In genomic region chr1:2134604-2135307, GRCh38 we compare ENCODE assay signal across 10 cellular contexts. TPM values are rescaled to one million over a fixed set of nuclear protein-coding genes. Genes with fewer than 3 reads are reported as not detected.
DNase-seq lines count a peak whose midpoint lies in the region; ATAC-seq and TF ChIP-seq lines count a peak whose summit lies in the region.
"Had no signal": no experiment of that assay in that cellular context is flagged by ENCODE, and none has a peak within 500 bp of the region (broad histone marks: within the 10 kb centered on the region; RNA-seq: fewer than 3 reads in every experiment).

No MANE protein-coding gene starts in this region.

- TF ChIP-seq CTCF in heart left ventricle (IDR thresholded peaks at IDR 0.05) = no peak
- no peak for TF ChIP-seq CTCF in osteoblast (IDR thresholded peaks at IDR 0.05; ENCODE audit: extremely low read depth, low read depth, low read length)

- no peaks in the 10 kb centered on the region for H3K79me2 ChIP-seq in osteoblast (ENCODE audit: insufficient read depth, low read length)

- H4K20me1 ChIP-seq in osteoblast (ENCODE audit: insufficient read depth, low read length) = no peaks in the 10 kb centered on the region

- DNase-seq in Right ventricle myocardium inferior (ENCODE audit: missing footprints) (peak; percentile 61), left cardiac atrium (no peak), heart left ventricle (peak in 1 of 5 donors; percentile 55), osteoblast (ENCODE audit: insufficient read length, low spot score, missing footprints) (peak; percentile 52), aorta (peak; percentile 50 to 75), DMS79 treated with DMSO at 0.1 percent for 48 hours (lab: John Stamatoyannopoulos, UW) (no peak), HuH-7.5 (ENCODE audit: low spot score) (no peak)
- no peak for DNase-seq in activated effector memory CD4-positive, alpha-beta T cell treated with anti-CD3 and anti-CD28 coated beads, Interleukin-2, amount 50 U/mL, for 16 hours
- DNase-seq: NCI-H1048 had no signal

- H3K4me3 ChIP-seq in heart left ventricle = no peak overlapping the region
- H3K4me3 ChIP-seq in osteoblast (ENCODE audit: insufficient read depth, low read length) = no peak overlapping the region
- H3K4me3 ChIP-seq in aorta (ENCODE audit: low read length in 2 of 2) = no peak overlapping the region
- H3K4me3 ChIP-seq: HAP-1 had no signal

- intact Hi-C loops in Right ventricle myocardium inferior (cut with DNase I) = loop anchor here (5.0 kb wide), 1 partner anchor 53 kb away; no protein-coding TSS in a partner anchor
- intact Hi-C loops in left cardiac atrium (cut with DNase I) = no loop called here
- intact Hi-C loops in heart left ventricle (cut with DNase I) = loop anchor here in 6 of 10 donors (2.0 to 5.0 kb wide), 4 partner anchors 38 to 258 kb away; partner anchors contain the start of genes MORN1 (in 1 of the 6) and RER1 (in 1 of the 6)
- intact Hi-C loops in aorta (cut with DNase I) = no loop called here

- H3K4me1 ChIP-seq in heart left ventricle (peaks cover 2 to 36% (median 26%) of the 10 kb centered on the region in 12 donors), osteoblast (ENCODE audit: insufficient read depth, low read length) (peaks cover 11% of the 10 kb centered on the region), aorta (ENCODE audit: control insufficient read depth in 1 of 2, insufficient read depth in 2 of 2, low read length in 2 of 2) (no peaks in the 10 kb centered on the region)

- no peak overlapping the region for H2AFZ ChIP-seq in osteoblast (ENCODE audit: low read length)

- ATAC-seq in Right ventricle myocardium inferior = no peak
- ATAC-seq in left cardiac atrium = no peak
- no peak for ATAC-seq in heart left ventricle
- no peak for ATAC-seq in aorta (ENCODE audit: low FRiP score)

- WGBS in heart left ventricle, 4 donors = 78 to 82% (median 80%) methylated on average over 39 to 40 of the region's 40 CpGs
- WGBS in aorta, 2 donors = 78 to 79% methylated on average over 40 of the region's 40 CpGs

- H3K27ac ChIP-seq in heart left ventricle = peak overlapping the region; percentile 37 to 97 (median 84)
- H3K27ac ChIP-seq in osteoblast (ENCODE audit: low read depth, low read length) = no peak overlapping the region
- peak overlapping the region in 1 of 2 donors; percentile 1 for H3K27ac ChIP-seq in aorta (ENCODE audit: low read depth in 1 of 2, low read length in 2 of 2)

- H3K27me3 ChIP-seq in heart left ventricle = no peaks in the 10 kb centered on the region
- H3K27me3 ChIP-seq in osteoblast (ENCODE audit: insufficient read depth, low read length) = peaks cover 14% of the 10 kb centered on the region
- no peaks in the 10 kb centered on the region for H3K27me3 ChIP-seq in aorta (ENCODE audit: control insufficient read depth in 1 of 2, insufficient read depth in 2 of 2, low read length in 1 of 2)

- H3K36me3 ChIP-seq in heart left ventricle = no peaks in the 10 kb centered on the region
- no peaks in the 10 kb centered on the region for H3K36me3 ChIP-seq in osteoblast (ENCODE audit: insufficient read depth, low read length)
- H3K36me3 ChIP-seq in aorta (ENCODE audit: control insufficient read depth in 1 of 2, insufficient read depth in 2 of 2, low read length in 1 of 2) = no peaks in the 10 kb centered on the region
- H3K36me3 ChIP-seq: HAP-1 had no signal

- H3K9me3 ChIP-seq in heart left ventricle (no peaks in the 10 kb centered on the region), osteoblast (ENCODE audit: low read depth, low read length) (no peaks in the 10 kb centered on the region), aorta (ENCODE audit: control insufficient read depth, low read length) (no peaks in the 10 kb centered on the region)
- H3K9me3 ChIP-seq: HAP-1 had no signal

- no peak for TF ChIP-seq POLR2A in heart left ventricle (IDR thresholded peaks at IDR 0.05)

- no peak overlapping the region for H3K4me2 ChIP-seq in osteoblast (ENCODE audit: insufficient read depth, low read length)

RNA-seq across cellular contexts. Expression of gene FAAP20, which starts 59.8 kb away (rescaled TPM):
- total RNA-seq in Right ventricle myocardium inferior (43.9 TPM), left cardiac atrium (10 to 100 TPM; 35.4 to 41.4 TPM), heart left ventricle (10 to 100 TPM; 20.9 to 50.8 (median 34.8) TPM), osteoblast (18.6 and 25.3 TPM in 2 replicates), aorta (10 to 100 TPM; 49.0 to 59.9 TPM)
- polyA plus RNA-seq in heart left ventricle (10 to 100 TPM; 57.3 to 61.3 TPM), aorta (100 to 1,000 TPM in 1 of 2 donors, 10 to 100 TPM in 1; 61.2 to 124 TPM)

Comparison
In these comparisons a context has a peak if more than half of its experiments do, and no peak if none do; other contexts are left out.
1. DNase-seq: peak in Right ventricle myocardium inferior (single experiment), osteoblast (single experiment) and aorta (2 of 2); none in left cardiac atrium (single experiment), DMS79 treated with DMSO at 0.1 percent for 48 hours (single experiment), activated effector memory CD4-positive, alpha-beta T cell treated with anti-CD3 and anti-CD28 coated beads, Interleukin-2, amount 50 U/mL, for 16 hours (single experiment) and HuH-7.5 (single experiment).
2. intact Hi-C loops: an anchor here in Right ventricle myocardium inferior (5.0 kb wide) and heart left ventricle (2.0 to 5.0 kb wide); none called in left cardiac atrium and aorta.